Comparison of ENCODE assay signal across 12 cellular contexts in the genomic region with DNA sequence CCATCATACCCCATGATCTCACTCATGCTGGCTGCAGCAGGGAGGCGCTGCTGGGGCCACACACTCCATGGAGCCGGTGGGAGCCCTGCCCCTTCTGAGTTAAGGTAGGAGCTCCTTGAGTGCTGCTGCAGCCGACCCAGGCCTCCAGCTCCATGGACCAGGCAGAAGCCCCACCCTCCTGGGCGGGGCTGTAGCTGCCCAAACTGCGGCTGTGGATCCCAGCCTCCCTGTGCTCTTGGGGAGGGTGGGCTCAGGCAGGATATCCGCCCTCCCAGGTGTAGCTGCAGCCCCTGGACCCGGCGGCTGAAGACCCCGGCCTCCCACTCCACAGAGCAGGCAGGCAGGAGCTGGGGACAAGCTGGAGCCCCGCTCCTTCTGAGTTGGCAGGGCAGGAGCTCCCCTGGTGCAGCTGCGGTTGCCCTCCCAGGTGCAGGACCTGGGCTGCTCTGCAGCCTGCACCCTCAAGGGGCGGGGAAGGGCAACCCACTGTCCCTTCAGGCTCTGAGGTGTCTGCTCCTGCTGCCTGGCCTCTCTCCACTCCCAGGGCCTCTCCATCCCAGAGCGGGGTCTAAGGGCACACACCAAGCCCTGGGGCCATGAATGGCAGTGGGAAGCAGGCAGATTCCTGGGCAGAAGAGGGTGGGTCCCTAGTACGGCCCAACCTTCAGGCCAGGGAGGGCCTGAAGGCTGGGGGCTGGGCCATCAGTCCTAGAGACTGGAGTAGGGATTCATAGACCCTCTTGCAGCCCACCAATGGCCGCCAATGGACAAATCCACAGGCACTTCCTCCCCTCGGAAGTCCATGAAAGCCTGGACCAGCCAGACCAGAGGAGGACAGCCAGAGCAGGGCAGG.
"Had no signal": no experiment of that assay in that cellular context is flagged by ENCODE, and none has a peak within 500 bp of the region (broad histone marks: within the 10 kb centered on the region; RNA-seq: fewer than 3 reads in every experiment).

No MANE protein-coding gene starts in this region.

- H3K27ac ChIP-seq: dorsolateral prefrontal cortex, pancreas, sigmoid colon, spleen, thyroid gland, VCaP had no signal

- DNase-seq: activated CD4-positive, alpha-beta memory T cell treated with anti-CD3 and anti-CD28 coated beads, Interleukin-2, amount 10 ng/mL, durations not matched to agents 7 days and 5 days; activated naive CD4-positive, alpha-beta T cell treated with anti-CD3 and anti-CD28 coated beads, Interleukin-2, amount 10 ng/mL, durations not matched to agents 7 days and 5 days; activated T-cell treated with anti-CD3 and anti-CD28 coated beads, Interleukin-2, amount 50 U/mL, for 24 hours; dorsolateral prefrontal cortex; erythroblast; kidney glomerular epithelial cell; sigmoid colon; spleen; thyroid gland had no signal

- H3K9me3 ChIP-seq: pancreas, sigmoid colon, spleen, thyroid gland had no signal

- H3K36me3 ChIP-seq: pancreas, sigmoid colon, spleen, thyroid gland had no signal

- ATAC-seq: pancreas had no signal

- H3K27me3 ChIP-seq: dorsolateral prefrontal cortex, sigmoid colon, spleen, thyroid gland had no signal

- H3K4me3 ChIP-seq: dorsolateral prefrontal cortex, pancreas, sigmoid colon, spleen, thyroid gland had no signal

- FAIRE-seq: pancreas, urothelium cell line had no signal

- H3K4me1 ChIP-seq: pancreas, sigmoid colon, spleen, thyroid gland had no signal
